ENCODE assay signal across 8 cellular contexts in the genomic region with DNA sequence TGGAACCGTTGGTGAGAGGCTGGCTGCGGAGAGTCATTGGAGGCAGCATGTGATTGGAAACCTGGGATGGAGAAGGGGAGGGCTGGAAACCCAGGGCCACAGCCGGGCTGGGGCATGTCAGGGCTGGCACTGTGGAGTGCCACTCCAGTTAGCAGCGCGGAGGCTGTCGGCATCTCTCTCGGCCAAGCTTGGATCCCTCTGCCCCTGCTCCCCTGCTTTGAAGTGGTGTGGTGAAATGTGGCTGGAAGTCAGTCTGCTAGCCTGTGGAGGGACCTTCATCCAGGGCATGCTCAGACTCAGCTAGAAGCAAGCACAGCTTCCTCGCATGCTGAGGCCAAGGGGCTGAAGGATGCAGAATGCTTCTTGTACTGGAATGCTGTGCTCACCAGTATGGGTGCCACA. TPM values are rescaled to one million over a fixed set of nuclear protein-coding genes. Genes with fewer than 3 reads are reported as not detected.
DNase-seq lines count a peak whose midpoint lies in the region; ATAC-seq and TF ChIP-seq lines count a peak whose summit lies in the region.

No MANE protein-coding gene starts in this region.

- ATAC-seq in HCT116, result peak; percentile 69
- peak; percentile 81 to 95 (median 88) for ATAC-seq in heart left ventricle
- no peak for ATAC-seq in GM21737 (IDR thresholded peaks at IDR 0.05; ENCODE audit: unreplicated experiment)

- no peak for TF ChIP-seq EP300 in SK-N-SH (IDR thresholded peaks at IDR 0.05; ENCODE audit: borderline replicate concordance in 1 of 2, low read depth in 1 of 2, low read length in 1 of 2)

- peak overlapping the region; percentile 20 for H3K27ac ChIP-seq in HCT116 (ENCODE audit: low read depth, low read length)
- H3K27ac ChIP-seq in SK-N-SH (ENCODE audit: low read depth in 2 of 2, low read length in 1 of 2), result peak overlapping the region; percentile 72 to 94
- H3K27ac ChIP-seq in heart left ventricle, result peak overlapping the region; percentile 69 to 93 (median 85)
- H3K27ac ChIP-seq in OCI-LY7 (ENCODE audit: low read depth, low read length, poor library complexity, severe bottlenecking), result no peak overlapping the region

- H3F3A ChIP-seq in SK-N-SH (replicated peaks; ENCODE audit: insufficient read depth), result peaks cover 31% of the 10 kb centered on the region

- H3K9me2 ChIP-seq in HCT116 (ENCODE audit: insufficient read depth), result no peaks in the 10 kb centered on the region
- no peaks in the 10 kb centered on the region for H3K9me2 ChIP-seq in SK-N-SH
- no peaks in the 10 kb centered on the region for H3K9me2 ChIP-seq in OCI-LY7 (ENCODE audit: insufficient read depth, low read length)

- intact Hi-C loops in HCT116 (cut with micrococcal nuclease), result no loop called here
- intact Hi-C loops in heart left ventricle (cut with DNase I), result loop anchor here in 5 of 10 donors (1.0 to 10.0 kb wide), 6 partner anchors 14 to 205 kb away; partner anchors contain the start of gene SLCO3A1 (in 1 of the 5)
- intact Hi-C loops in OCI-LY7 (cut with micrococcal nuclease; ENCODE audit: unreplicated experiment), result no loop called here

- 61% methylated on average over 4 of the region's 8 CpGs for WGBS in SK-N-SH (ENCODE audit: low lambda C conversion rate)
- 31 to 45% (median 38%) methylated on average over 8 of the region's 8 CpGs for WGBS in heart left ventricle, 4 donors

- peak overlapping the region; percentile 31; the same call in 1 of the 2 replicates for H3K9ac ChIP-seq in HCT116 (ENCODE audit: low read length)
- H3K9ac ChIP-seq in SK-N-SH, result peak overlapping the region; percentile 53

- H3K4me2 ChIP-seq in HCT116 (ENCODE audit: low read length) (peak overlapping the region; percentile 59), SK-N-SH (peak overlapping the region; percentile 70), OCI-LY7 (ENCODE audit: low read length) (no peak overlapping the region)

- H3K4me1 ChIP-seq in HCT116 (ENCODE audit: control insufficient read depth in 1 of 2, insufficient read depth in 2 of 2, low read length in 2 of 2) (peaks cover 6 to 35% of the 10 kb centered on the region in 2 experiments; a peak in 3 of 4 replicates), SK-N-SH (ENCODE audit: control insufficient read depth in 1 of 2, insufficient read depth in 2 of 2, low read depth in 1 of 2, low read length in 1 of 2) (peaks cover 25 to 29% of the 10 kb centered on the region in 2 experiments), heart left ventricle (peaks cover 23 to 94% (median 72%) of the 10 kb centered on the region in 12 donors), OCI-LY7 (ENCODE audit: insufficient read depth, low read length, poor library complexity, severe bottlenecking) (peaks cover 70% of the 10 kb centered on the region)

- DNase-seq in HCT116 (ENCODE audit: low read depth, low spot score) (no peak), SK-N-SH (no peak), heart left ventricle (peak; percentile 67 to 89 (median 81)), superior temporal gyrus (ENCODE audit: extremely low spot score) (peak; percentile 76), UCSD-AML1 (lab: John Stamatoyannopoulos, UW; ENCODE audit: unreplicated experiment) (no peak), OCI-LY7 (ENCODE audit: low spot score) (no peak), kidney glomerular epithelial cell (lab: John Stamatoyannopoulos, UW) (no peak)

- POLR2A ChIA-PET in HCT116 (lab: Charles Lee) (no interaction called here), SK-N-SH (lab: Yijun Ruan, JAX) (no interaction called here), OCI-LY7 (lab: Charles Lee) (interaction anchor here (0.6 to 1.0 kb wide), 2 partner anchors 13 to 71 kb away, joined by 3 read pairs; partner anchors contain the start of gene SLCO3A1)

- CTCF ChIA-PET in HCT116 (lab: Charles Lee) (interaction anchor here (1.2 kb wide), 1 partner anchor 13 kb away, joined by 3 read pairs; the partner anchor contains the start of gene SLCO3A1), SK-N-SH (lab: Yijun Ruan, JAX) (interaction anchor here (1.0 to 1.5 kb wide), 2 partner anchors 13 to 14 kb away, joined by 4 to 6 read pairs; partner anchors contain the start of gene SLCO3A1), OCI-LY7 (lab: Charles Lee; ENCODE audit: unreplicated experiment) (no interaction called here)

- H2AFZ ChIP-seq in HCT116 (ENCODE audit: low read depth, low read length, poor library complexity, severe bottlenecking) (no peak overlapping the region), SK-N-SH (ENCODE audit: low read depth) (peak overlapping the region; percentile 65), OCI-LY7 (ENCODE audit: low read length) (no peak overlapping the region)

- H3K27me3 ChIP-seq in HCT116 (ENCODE audit: insufficient read depth, low read length) (no peaks in the 10 kb centered on the region), SK-N-SH (ENCODE audit: insufficient read depth) (no peaks in the 10 kb centered on the region), heart left ventricle (no peaks in the 10 kb centered on the region)

- H3K9me3 ChIP-seq in HCT116 (ENCODE audit: control insufficient read depth in 1 of 2, insufficient read depth in 1 of 2, low read depth in 1 of 2, low read length in 2 of 2), result no peaks in the 10 kb centered on the region
- no peaks in the 10 kb centered on the region for H3K9me3 ChIP-seq in SK-N-SH
- peaks cover 0 to 9% (median 0%) of the 10 kb centered on the region in 12 donors for H3K9me3 ChIP-seq in heart left ventricle
- H3K9me3 ChIP-seq in OCI-LY7 (ENCODE audit: low read length), result peaks cover 5% of the 10 kb centered on the region; the same call in 1 of the 2 replicates

- H3K79me2 ChIP-seq in HCT116 (ENCODE audit: insufficient read depth, low read length) (no peaks in the 10 kb centered on the region), SK-N-SH (ENCODE audit: insufficient read depth) (peaks cover 52% of the 10 kb centered on the region), OCI-LY7 (ENCODE audit: insufficient read depth, low read depth, low read length) (peaks cover 75% of the 10 kb centered on the region)

- H4K20me1 ChIP-seq in HCT116 (ENCODE audit: insufficient read depth) (no peaks in the 10 kb centered on the region), SK-N-SH (ENCODE audit: insufficient read depth) (no peaks in the 10 kb centered on the region), OCI-LY7 (ENCODE audit: insufficient read depth, low read length) (peaks cover 24% of the 10 kb centered on the region)

- BruUV-seq in HCT116 (replicated peaks; lab: Mats Ljungman, UMichigan), result no TSS peak
- no TSS peak for BruUV-seq in OCI-LY7 (replicated peaks; lab: Mats Ljungman, UMichigan)

- RAD21 ChIA-PET in HCT116 (lab: Charles Lee; ENCODE audit: low non-redundant PET in 1 of 2, low total read pairs in 2 of 2, uncharacterized antibody in 2 of 2, unreplicated experiment in 2 of 2), result no interaction called here

- no peak for TF ChIP-seq POLR2A in HCT116 (IDR thresholded peaks at IDR 0.05; ENCODE audit: borderline replicate concordance, extremely low read depth, insufficient read depth, insufficient read length)
- TF ChIP-seq POLR2A in heart left ventricle (IDR thresholded peaks at IDR 0.05), result no peak

- no peaks in the 10 kb centered on the region for H3K36me3 ChIP-seq in HCT116 (ENCODE audit: control insufficient read depth in 1 of 2, insufficient read depth in 2 of 2, low read length in 2 of 2)
- H3K36me3 ChIP-seq in SK-N-SH (replicated peaks in 1 of 2; ENCODE audit: control insufficient read depth in 1 of 2, insufficient read depth in 2 of 2, low read length in 1 of 2), result no peaks in the 10 kb centered on the region
- no peaks in the 10 kb centered on the region for H3K36me3 ChIP-seq in heart left ventricle
- 0 out of 2 replicates have a peak, but pooled peaks cover 3% of the 10 kb centered on the region for H3K36me3 ChIP-seq in OCI-LY7 (ENCODE audit: insufficient read depth, low read length)

- TF ChIP-seq RAD21 in HCT116 (IDR thresholded peaks at IDR 0.05; ENCODE audit: low read depth) (no peak), SK-N-SH (IDR thresholded peaks at IDR 0.05; ENCODE audit: low read length) (no peak)

- H3K4me3 ChIP-seq in HCT116 (replicated peaks in 1 of 2; ENCODE audit: low read depth in 1 of 2, low read length in 2 of 2) (peak overlapping the region in 1 of 2 experiments; percentile 28; a peak in 1 of 4 replicates), SK-N-SH (ENCODE audit: low read depth in 2 of 2, low read length in 1 of 2) (0 out of 4 replicates have a peak overlapping the region, but pooled peaks of 1 of the 2 experiments have one; percentile 17), heart left ventricle (peak overlapping the region in 3 of 12 donors; percentile 1 to 19 (median 12)), OCI-LY7 (ENCODE audit: low read depth, low read length, poor library complexity, severe bottlenecking) (no peak overlapping the region)

- TF ChIP-seq CTCF in HCT116 (IDR thresholded peaks at IDR 0.05 in 2 of 3, conservative IDR thresholded peaks at IDR 0.05 in 1 of 3; ENCODE audit: borderline replicate concordance in 1 of 3, insufficient read depth in 1 of 3, low read depth in 2 of 3, low read length in 2 of 3) (no peak), SK-N-SH (IDR thresholded peaks at IDR 0.05) (no peak), heart left ventricle (IDR thresholded peaks at IDR 0.05) (no peak), OCI-LY7 (conservative IDR thresholded peaks at IDR 0.05; ENCODE audit: low read length) (no peak)

TF ChIP-seq in HCT116, 20 proteins besides CTCF, POLR2A, EP300 and RAD21:
- TF ChIP-seq SP1 (IDR thresholded peaks at IDR 0.05; ENCODE audit: low read depth), result no peak
- 0 out of 2 replicates have a peak, but pooled peaks have one; percentile 11 for TF ChIP-seq JUND (IDR thresholded peaks at IDR 0.05)
- TF ChIP-seq, protein P1, sequence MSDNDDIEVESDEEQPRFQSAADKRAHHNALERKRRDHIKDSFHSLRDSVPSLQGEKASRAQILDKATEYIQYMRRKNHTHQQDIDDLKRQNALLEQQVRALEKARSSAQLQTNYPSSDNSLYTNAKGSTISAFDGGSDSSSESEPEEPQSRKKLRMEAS (IDR thresholded peaks at IDR 0.05), result peak; percentile 39; the same call in 1 of the 2 replicates

RNA-seq across cellular contexts. Expression of gene SLCO3A1, which starts 13.5 kb away (rescaled TPM):
- 5.1 TPM for total RNA-seq in HCT116 (2021; ENCODE audit: unreplicated experiment)
- polyA plus RNA-seq in HCT116 (2012), result 2.0 and 3.1 TPM in 2 replicates
- polyA plus RNA-seq in SK-N-SH (2012; rRNA removed), result 12.1 and 19.7 TPM in 2 replicates
- 7.2 and 12.6 TPM in 2 replicates for polyA plus RNA-seq in SK-N-SH (2012; cell fraction: cytosol; rRNA removed)
- polyA plus RNA-seq in SK-N-SH (2012; cell fraction: nucleus; rRNA removed), result 15.6 and 18.2 TPM in 2 replicates
- 10 to 100 TPM; 26.3 to 64.2 (median 50.2) TPM for total RNA-seq in heart left ventricle
- 10 to 100 TPM; 38.9 to 59.6 TPM for polyA plus RNA-seq in heart left ventricle
- 7.6 and 8.5 TPM in 2 replicates for total RNA-seq in OCI-LY7 (2014; rRNA removed; shearing (Covaris generic))
- total RNA-seq in OCI-LY7 (2022), result 40.0 and 47.3 TPM in 2 replicates

Comparison
In these comparisons a context has a peak if more than half of its experiments do, and no peak if none do; other contexts are left out.
1. DNase-seq: peak in heart left ventricle (5 of 5) and superior temporal gyrus (single experiment); none in HCT116 (single experiment), SK-N-SH (single experiment), UCSD-AML1 (single experiment), OCI-LY7 (single experiment) and kidney glomerular epithelial cell (single experiment).